Comparison of ENCODE assay signal across 8 cellular contexts in the genomic region with DNA sequence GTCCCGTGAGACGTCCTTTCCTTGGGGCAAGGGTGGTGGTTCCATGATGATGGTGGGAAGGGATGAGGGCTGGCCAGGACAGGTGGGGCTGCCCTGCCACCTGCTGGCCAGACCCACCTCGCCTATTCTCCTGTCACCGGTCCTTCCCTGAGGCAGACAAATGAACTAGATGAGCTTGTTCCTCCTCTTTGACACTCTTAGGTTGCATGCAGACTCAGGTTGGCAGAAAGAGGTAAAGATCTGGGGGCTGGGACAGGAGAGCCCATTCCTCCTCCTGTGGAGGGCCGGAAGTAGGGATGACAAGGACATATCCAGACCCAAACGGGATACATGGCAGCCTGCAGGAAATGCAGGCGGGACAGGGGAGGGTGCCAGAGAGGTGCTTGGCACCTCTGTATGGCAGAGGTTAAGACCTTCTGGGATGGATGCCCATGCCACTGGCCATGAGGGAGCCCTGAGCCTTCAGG. TPM values are rescaled to one million over a fixed set of nuclear protein-coding genes. Genes with fewer than 3 reads are reported as not detected.
A peak's percentile ranks its signal among the peaks of the same experiment; 100 is the strongest.
DNase-seq lines count a peak whose midpoint lies in the region; ATAC-seq and TF ChIP-seq lines count a peak whose summit lies in the region.

No MANE protein-coding gene starts in this region.

- in situ Hi-C loops in Panc1 (cut with HindIII; ENCODE audit: low pct_unique_long_range_greater_than_20kb, low sequenced_read_pairs) = no loop called here

- CTCF ChIA-PET in Panc1 (lab: Charles Lee) = interaction anchor here (0.6 to 2.1 kb wide), 14 partner anchors 9 to 189 kb away, joined by 3 to 19 read pairs (median 4); no protein-coding TSS in a partner anchor

- 0 out of 2 replicates have a peak, but pooled peaks cover 4% of the 10 kb centered on the region for H3K9me3 ChIP-seq in Panc1 (ENCODE audit: control insufficient read depth, insufficient read depth, low read depth, low read length)

- peak; percentile 49 for TF ChIP-seq CTCF in AG09319 (IDR thresholded peaks at IDR 0.05; ENCODE audit: low read depth, low read length)
- TF ChIP-seq CTCF in Panc1 (IDR thresholded peaks at IDR 0.05) = peak; percentile 92

- no TSS peak for BruUV-seq in Panc1 (replicated peaks; lab: Mats Ljungman, UMichigan)

- peak; percentile 52 for ATAC-seq in GM18867 (IDR thresholded peaks at IDR 0.05; ENCODE audit: unreplicated experiment)
- peak; percentile 95 for ATAC-seq in Panc1
- peak; percentile 82 to 88 for ATAC-seq in left cardiac atrium
- no peak for ATAC-seq in GM21515 (IDR thresholded peaks at IDR 0.05; ENCODE audit: unreplicated experiment)

- no peaks in the 10 kb centered on the region for H3K4me1 ChIP-seq in Panc1 (ENCODE audit: control insufficient read depth, insufficient read depth, low read length)

- H3K36me3 ChIP-seq in Panc1 (ENCODE audit: control insufficient read depth, insufficient read depth, low read length) = no peaks in the 10 kb centered on the region

- H3K4me3 ChIP-seq in Panc1 (ENCODE audit: low read depth in 2 of 2, low read length in 2 of 2) = no peak overlapping the region

- intact Hi-C loops in Panc1 (cut with micrococcal nuclease; ENCODE audit: unreplicated experiment) = loop anchor here (5.0 kb wide), 1 partner anchor 83 kb away; no protein-coding TSS in a partner anchor
- intact Hi-C loops in left cardiac atrium (cut with DNase I) = loop anchor here in 1 of 2 donors (5.0 kb wide), 1 partner anchor 83 kb away; no protein-coding TSS in a partner anchor

- POLR2A ChIA-PET in Panc1 (lab: Charles Lee) = no interaction called here

- no peaks in the 10 kb centered on the region for H3K27me3 ChIP-seq in Panc1 (ENCODE audit: control insufficient read depth, insufficient read depth, low read length)

- DNase-seq in AG09319 (ENCODE audit: extremely low read depth, low read depth) = no peak
- no peak for DNase-seq in Panc1 (ENCODE audit: low read depth, low spot score)
- DNase-seq in activated gamma-delta T cell treated with anti-CD3 and anti-CD28 coated beads, Interleukin-2, amount 50 U/mL, for 16 hours (ENCODE audit: low read depth) = peak; percentile 12
- DNase-seq in left cardiac atrium = no peak
- DNase-seq in stimulated activated CD4-positive, alpha-beta T cell treated with anti-CD3 and anti-CD28 coated beads, Interleukin-12 subunit alpha, Interleukin-12 subunit beta, amount 100 ng/mL, for 48 hours (ENCODE audit: low read depth in 2 of 3, low spot score in 1 of 3) = peak in 2 of 3 donors; percentile 12 to 25
- DNase-seq in globus pallidus (ENCODE audit: low spot score) = no peak

- no peak overlapping the region for H3K27ac ChIP-seq in Panc1 (ENCODE audit: low read length)

RNA-seq across cellular contexts. Expression of a gene that starts 38.6 kb away (rescaled TPM):
- total RNA-seq in Panc1 (2021; ENCODE audit: unreplicated experiment) (0.31 TPM), left cardiac atrium (under 1 TPM; 0.29 to 0.32 TPM)
- 0.21 TPM for polyA plus RNA-seq in Panc1 (2012; ENCODE audit: insufficient read length)

RNA-seq across cellular contexts. Expression of a gene that starts 46.6 kb away (rescaled TPM):
- total RNA-seq in Panc1 (2021; ENCODE audit: unreplicated experiment) (116 TPM), left cardiac atrium (100 to 1,000 TPM; 353 to 512 TPM)
- polyA plus RNA-seq in Panc1 (2012; ENCODE audit: insufficient read length) = 86.0 TPM

Comparison
In these comparisons a context has a peak if more than half of its experiments do, and no peak if none do; other contexts are left out.
1. DNase-seq: peak in activated gamma-delta T cell treated with anti-CD3 and anti-CD28 coated beads, Interleukin-2, amount 50 U/mL, for 16 hours (single experiment) and stimulated activated CD4-positive, alpha-beta T cell treated with anti-CD3 and anti-CD28 coated beads, Interleukin-12 subunit alpha, Interleukin-12 subunit beta, amount 100 ng/mL, for 48 hours (2 of 3); none in AG09319 (single experiment), Panc1 (single experiment), left cardiac atrium (single experiment) and globus pallidus (single experiment).